1 cellular context compared by ENCODE assay signal in the genomic region with DNA sequence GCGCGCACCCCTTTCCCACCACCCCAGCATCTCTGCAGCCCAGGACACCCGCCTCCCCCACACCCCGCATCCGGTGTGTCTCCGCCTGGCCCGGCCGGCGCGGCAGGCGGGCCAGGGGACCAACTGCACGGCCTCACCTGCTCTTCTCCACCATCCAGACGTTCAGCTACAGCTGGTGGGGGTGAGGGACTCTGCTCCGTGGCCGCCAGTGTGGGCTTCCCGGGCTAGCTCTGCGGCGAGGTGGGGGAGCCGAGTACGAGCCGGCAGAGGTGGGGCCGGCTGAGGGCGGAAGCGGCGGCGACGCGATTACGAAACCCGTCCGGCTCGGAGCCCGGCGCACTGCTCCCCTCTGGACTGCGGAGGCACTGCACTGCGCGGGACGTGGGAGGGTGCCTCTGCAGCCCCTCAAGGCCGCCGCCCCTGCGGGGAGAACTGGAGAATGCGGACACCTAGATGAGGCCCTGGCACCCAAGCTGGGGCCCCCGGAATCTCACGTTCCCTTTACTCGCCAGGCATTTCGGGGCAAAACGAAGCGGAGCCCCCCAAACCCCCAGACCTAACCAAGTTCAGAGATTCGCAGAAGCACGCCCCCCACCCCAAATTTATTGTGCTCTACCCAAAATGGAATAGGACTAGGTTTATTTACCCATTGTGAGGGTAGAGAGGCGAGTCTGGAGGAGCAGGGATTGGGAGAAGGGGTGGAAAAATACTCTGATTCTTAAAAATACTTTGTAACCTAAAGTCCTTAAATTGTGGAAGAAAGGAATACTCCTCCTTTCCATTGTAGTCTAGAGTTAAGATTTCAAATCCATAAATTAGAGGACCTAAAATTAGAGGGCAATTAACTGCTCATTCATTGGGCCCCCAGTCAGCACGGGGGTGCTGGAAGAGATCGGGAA.
TF ChIP-seq lines count a peak whose summit lies in the region.

Gene CDC42SE1, minus strand, starts transcription at position 281 of the 899 bp plus-strand sequence. CDS start 3,892 bp downstream, outside the sequence.

TF ChIP-seq in HepG2, 621 proteins besides CTCF, POLR2A, EP300 and RAD21 (continued from another document and continues in another):
- TF ChIP-seq MYNN (CRISPR knock-in tag; IDR thresholded peaks at IDR 0.05; ENCODE audit: low read depth) (peak; percentile 65; the same call in 1 of the 2 replicates), DR1 (CRISPR knock-in tag; IDR thresholded peaks at IDR 0.05) (no peak), ARID4A (CRISPR knock-in tag; IDR thresholded peaks at IDR 0.05; ENCODE audit: borderline replicate concordance) (peak; percentile 80; the same call in 1 of the 2 replicates), ZMYM4 (CRISPR knock-in tag; IDR thresholded peaks at IDR 0.05) (peak; percentile 64; the same call in 1 of the 2 replicates), ONECUT2 (CRISPR knock-in tag; IDR thresholded peaks at IDR 0.05) (no peak), NFKBIZ (CRISPR knock-in tag; IDR thresholded peaks at IDR 0.05) (peak; percentile 70; the same call in 1 of the 2 replicates), HNRNPH1 (optimal IDR thresholded peaks at IDR 0.05; ENCODE audit: low read depth, low read length) (no peak), NR3C1 (CRISPR knock-in tag; IDR thresholded peaks at IDR 0.05) (no peak), ZNF101 (CRISPR knock-in tag; IDR thresholded peaks at IDR 0.05; ENCODE audit: borderline replicate concordance, low read depth) (no peak), ZNF296 (CRISPR knock-in tag; conservative IDR thresholded peaks at IDR 0.05) (no peak), HCFC1 (IDR thresholded peaks at IDR 0.05; ENCODE audit: low read depth, low read length) (no peak), ZKSCAN5 (CRISPR knock-in tag; IDR thresholded peaks at IDR 0.05) (no peak), PAXIP1 (CRISPR knock-in tag; conservative IDR thresholded peaks at IDR 0.05) (peak; percentile 51), ARNT (IDR thresholded peaks at IDR 0.05) (no peak), ATF4 (CRISPR knock-in tag; IDR thresholded peaks at IDR 0.05) (peak in 1 of 2 experiments; percentile 63; a peak in 1 of 4 replicates), BRCA1 (CRISPR knock-in tag; IDR thresholded peaks at IDR 0.05) (no peak), ZNF660 (CRISPR knock-in tag; IDR thresholded peaks at IDR 0.05; ENCODE audit: borderline replicate concordance, low read depth) (no peak), RELA (CRISPR knock-in tag; IDR thresholded peaks at IDR 0.05) (no peak), ZNF83 (CRISPR knock-in tag; IDR thresholded peaks at IDR 0.05; ENCODE audit: borderline replicate concordance) (no peak), IRF1 (CRISPR knock-in tag; IDR thresholded peaks at IDR 0.05; ENCODE audit: low read depth) (no peak), RFXANK (CRISPR knock-in tag; IDR thresholded peaks at IDR 0.05) (no peak), MAF1 (CRISPR knock-in tag; IDR thresholded peaks at IDR 0.05; ENCODE audit: borderline replicate concordance) (no peak)
- TF ChIP-seq, protein P1, sequence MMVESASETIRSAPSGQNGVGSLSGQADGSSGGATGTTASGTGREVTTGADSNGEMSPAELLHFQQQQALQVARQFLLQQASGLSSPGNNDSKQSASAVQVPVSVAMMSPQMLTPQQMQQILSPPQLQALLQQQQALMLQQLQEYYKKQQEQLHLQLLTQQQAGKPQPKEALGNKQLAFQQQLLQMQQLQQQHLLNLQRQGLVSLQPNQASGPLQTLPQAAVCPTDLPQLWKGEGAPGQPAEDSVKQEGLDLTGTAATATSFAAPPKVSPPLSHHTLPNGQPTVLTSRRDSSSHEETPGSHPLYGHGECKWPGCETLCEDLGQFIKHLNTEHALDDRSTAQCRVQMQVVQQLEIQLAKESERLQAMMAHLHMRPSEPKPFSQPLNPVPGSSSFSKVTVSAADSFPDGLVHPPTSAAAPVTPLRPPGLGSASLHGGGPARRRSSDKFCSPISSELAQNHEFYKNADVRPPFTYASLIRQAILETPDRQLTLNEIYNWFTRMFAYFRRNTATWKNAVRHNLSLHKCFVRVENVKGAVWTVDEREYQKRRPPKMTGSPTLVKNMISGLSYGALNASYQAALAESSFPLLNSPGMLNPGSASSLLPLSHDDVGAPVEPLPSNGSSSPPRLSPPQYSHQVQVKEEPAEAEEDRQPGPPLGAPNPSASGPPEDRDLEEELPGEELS (CRISPR knock-in tag; IDR thresholded peaks at IDR 0.05): peak; percentile 40; the same call in 1 of the 2 replicates
- TF ChIP-seq, protein P2, sequence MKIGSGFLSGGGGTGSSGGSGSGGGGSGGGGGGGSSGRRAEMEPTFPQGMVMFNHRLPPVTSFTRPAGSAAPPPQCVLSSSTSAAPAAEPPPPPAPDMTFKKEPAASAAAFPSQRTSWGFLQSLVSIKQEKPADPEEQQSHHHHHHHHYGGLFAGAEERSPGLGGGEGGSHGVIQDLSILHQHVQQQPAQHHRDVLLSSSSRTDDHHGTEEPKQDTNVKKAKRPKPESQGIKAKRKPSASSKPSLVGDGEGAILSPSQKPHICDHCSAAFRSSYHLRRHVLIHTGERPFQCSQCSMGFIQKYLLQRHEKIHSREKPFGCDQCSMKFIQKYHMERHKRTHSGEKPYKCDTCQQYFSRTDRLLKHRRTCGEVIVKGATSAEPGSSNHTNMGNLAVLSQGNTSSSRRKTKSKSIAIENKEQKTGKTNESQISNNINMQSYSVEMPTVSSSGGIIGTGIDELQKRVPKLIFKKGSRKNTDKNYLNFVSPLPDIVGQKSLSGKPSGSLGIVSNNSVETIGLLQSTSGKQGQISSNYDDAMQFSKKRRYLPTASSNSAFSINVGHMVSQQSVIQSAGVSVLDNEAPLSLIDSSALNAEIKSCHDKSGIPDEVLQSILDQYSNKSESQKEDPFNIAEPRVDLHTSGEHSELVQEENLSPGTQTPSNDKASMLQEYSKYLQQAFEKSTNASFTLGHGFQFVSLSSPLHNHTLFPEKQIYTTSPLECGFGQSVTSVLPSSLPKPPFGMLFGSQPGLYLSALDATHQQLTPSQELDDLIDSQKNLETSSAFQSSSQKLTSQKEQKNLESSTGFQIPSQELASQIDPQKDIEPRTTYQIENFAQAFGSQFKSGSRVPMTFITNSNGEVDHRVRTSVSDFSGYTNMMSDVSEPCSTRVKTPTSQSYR (CRISPR knock-in tag; IDR thresholded peaks at IDR 0.05; ENCODE audit: borderline replicate concordance): peak; percentile 14; the same call in 1 of the 2 replicates
- TF ChIP-seq, protein P3, sequence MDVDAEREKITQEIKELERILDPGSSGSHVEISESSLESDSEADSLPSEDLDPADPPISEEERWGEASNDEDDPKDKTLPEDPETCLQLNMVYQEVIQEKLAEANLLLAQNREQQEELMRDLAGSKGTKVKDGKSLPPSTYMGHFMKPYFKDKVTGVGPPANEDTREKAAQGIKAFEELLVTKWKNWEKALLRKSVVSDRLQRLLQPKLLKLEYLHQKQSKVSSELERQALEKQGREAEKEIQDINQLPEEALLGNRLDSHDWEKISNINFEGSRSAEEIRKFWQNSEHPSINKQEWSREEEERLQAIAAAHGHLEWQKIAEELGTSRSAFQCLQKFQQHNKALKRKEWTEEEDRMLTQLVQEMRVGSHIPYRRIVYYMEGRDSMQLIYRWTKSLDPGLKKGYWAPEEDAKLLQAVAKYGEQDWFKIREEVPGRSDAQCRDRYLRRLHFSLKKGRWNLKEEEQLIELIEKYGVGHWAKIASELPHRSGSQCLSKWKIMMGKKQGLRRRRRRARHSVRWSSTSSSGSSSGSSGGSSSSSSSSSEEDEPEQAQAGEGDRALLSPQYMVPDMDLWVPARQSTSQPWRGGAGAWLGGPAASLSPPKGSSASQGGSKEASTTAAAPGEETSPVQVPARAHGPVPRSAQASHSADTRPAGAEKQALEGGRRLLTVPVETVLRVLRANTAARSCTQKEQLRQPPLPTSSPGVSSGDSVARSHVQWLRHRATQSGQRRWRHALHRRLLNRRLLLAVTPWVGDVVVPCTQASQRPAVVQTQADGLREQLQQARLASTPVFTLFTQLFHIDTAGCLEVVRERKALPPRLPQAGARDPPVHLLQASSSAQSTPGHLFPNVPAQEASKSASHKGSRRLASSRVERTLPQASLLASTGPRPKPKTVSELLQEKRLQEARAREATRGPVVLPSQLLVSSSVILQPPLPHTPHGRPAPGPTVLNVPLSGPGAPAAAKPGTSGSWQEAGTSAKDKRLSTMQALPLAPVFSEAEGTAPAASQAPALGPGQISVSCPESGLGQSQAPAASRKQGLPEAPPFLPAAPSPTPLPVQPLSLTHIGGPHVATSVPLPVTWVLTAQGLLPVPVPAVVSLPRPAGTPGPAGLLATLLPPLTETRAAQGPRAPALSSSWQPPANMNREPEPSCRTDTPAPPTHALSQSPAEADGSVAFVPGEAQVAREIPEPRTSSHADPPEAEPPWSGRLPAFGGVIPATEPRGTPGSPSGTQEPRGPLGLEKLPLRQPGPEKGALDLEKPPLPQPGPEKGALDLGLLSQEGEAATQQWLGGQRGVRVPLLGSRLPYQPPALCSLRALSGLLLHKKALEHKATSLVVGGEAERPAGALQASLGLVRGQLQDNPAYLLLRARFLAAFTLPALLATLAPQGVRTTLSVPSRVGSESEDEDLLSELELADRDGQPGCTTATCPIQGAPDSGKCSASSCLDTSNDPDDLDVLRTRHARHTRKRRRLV (CRISPR knock-in tag; IDR thresholded peaks at IDR 0.05): no peak
- TF ChIP-seq, protein P4, sequence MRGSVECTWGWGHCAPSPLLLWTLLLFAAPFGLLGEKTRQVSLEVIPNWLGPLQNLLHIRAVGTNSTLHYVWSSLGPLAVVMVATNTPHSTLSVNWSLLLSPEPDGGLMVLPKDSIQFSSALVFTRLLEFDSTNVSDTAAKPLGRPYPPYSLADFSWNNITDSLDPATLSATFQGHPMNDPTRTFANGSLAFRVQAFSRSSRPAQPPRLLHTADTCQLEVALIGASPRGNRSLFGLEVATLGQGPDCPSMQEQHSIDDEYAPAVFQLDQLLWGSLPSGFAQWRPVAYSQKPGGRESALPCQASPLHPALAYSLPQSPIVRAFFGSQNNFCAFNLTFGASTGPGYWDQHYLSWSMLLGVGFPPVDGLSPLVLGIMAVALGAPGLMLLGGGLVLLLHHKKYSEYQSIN (CRISPR knock-in tag; IDR thresholded peaks at IDR 0.05; ENCODE audit: borderline replicate concordance): no peak
- TF ChIP-seq, protein P5, sequence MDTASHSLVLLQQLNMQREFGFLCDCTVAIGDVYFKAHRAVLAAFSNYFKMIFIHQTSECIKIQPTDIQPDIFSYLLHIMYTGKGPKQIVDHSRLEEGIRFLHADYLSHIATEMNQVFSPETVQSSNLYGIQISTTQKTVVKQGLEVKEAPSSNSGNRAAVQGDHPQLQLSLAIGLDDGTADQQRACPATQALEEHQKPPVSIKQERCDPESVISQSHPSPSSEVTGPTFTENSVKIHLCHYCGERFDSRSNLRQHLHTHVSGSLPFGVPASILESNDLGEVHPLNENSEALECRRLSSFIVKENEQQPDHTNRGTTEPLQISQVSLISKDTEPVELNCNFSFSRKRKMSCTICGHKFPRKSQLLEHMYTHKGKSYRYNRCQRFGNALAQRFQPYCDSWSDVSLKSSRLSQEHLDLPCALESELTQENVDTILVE (CRISPR knock-in tag; IDR thresholded peaks at IDR 0.05): peak; percentile 60; the same call in 1 of the 2 replicates
